Comparison of ENCODE assay signal across 13 cellular contexts in the genomic region with DNA sequence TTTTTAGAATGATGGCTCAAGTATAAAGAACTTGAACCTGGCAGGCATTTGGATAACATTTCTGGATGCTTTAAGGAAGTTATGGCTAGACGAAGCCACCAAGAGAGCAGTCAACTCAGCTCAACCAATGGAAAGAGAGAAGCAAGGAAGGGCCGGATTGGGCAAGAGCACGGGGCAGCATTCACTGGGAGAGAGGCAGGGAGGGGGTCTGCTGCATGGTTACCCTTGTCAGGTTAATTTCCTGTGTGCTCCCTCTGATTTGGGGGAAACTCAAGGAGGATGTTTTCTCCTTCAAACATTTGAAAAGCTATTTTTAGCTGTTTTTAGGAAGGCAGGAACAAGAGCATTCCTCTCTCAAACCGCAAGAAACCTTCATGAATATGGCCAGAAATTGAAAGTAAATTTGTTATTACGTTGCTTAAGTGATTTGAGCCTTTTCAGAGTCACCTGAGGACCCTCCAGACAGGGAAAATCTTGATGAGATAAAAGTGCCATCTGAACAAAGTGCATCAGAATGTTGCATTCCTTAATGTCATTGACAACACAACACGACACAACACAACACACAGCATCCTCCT.
DNase-seq lines count a peak whose midpoint lies in the region; ATAC-seq, FAIRE-seq and TF ChIP-seq lines count a peak whose summit lies in the region.
"Had no signal": no experiment of that assay in that cellular context is flagged by ENCODE, and none has a peak within 500 bp of the region (broad histone marks: within the 10 kb centered on the region; RNA-seq: fewer than 3 reads in every experiment).

No MANE protein-coding gene starts in this region.

- intact Hi-C loops in right cardiac atrium (cut with DNase I) (no loop called here), sigmoid colon (cut with DNase I) (no loop called here)

- peak overlapping the region; percentile 31 for H3K4me3 ChIP-seq in right cardiac atrium (ENCODE audit: low read length)
- H3K4me3 ChIP-seq in sigmoid colon, result peak overlapping the region in 3 of 4 donors; percentile 5 to 17 (median 15)
- no peak overlapping the region for H3K4me3 ChIP-seq in Peyer's patch

- TF ChIP-seq CTCF in sigmoid colon (IDR thresholded peaks at IDR 0.05), result no peak
- TF ChIP-seq CTCF in Peyer's patch (IDR thresholded peaks at IDR 0.05), result no peak
- no peak for TF ChIP-seq CTCF in progenitor cell of endocrine pancreas (IDR thresholded peaks at IDR 0.05; ENCODE audit: unreplicated experiment)
- no peak for TF ChIP-seq CTCF in glutamatergic neuron (IDR thresholded peaks at IDR 0.05; ENCODE audit: partially characterized antibody, unreplicated experiment)

- H3K4me3 Mint-ChIP-seq in activated T-helper 17 cell treated with anti-CD3 and anti-CD28 coated beads, Interleukin-2, amount 50 U/mL, for 72 hours, result peak overlapping the region; percentile 12
- H3K4me3 Mint-ChIP-seq in progenitor cell of endocrine pancreas (ENCODE audit: low read depth) (no peak overlapping the region), glutamatergic neuron (ENCODE audit: unreplicated experiment) (no peak overlapping the region)

- peak; percentile 31 for FAIRE-seq in GM12891 (lab: Jason Lieb, UNC)

- TF ChIP-seq POLR2A in GM12891 (IDR thresholded peaks at IDR 0.05; ENCODE audit: low read depth, low read length) (no peak), sigmoid colon (IDR thresholded peaks at IDR 0.05) (no peak), Peyer's patch (IDR thresholded peaks at IDR 0.05) (no peak)

- no peak overlapping the region for H3K27ac ChIP-seq in right cardiac atrium (ENCODE audit: low read length)
- H3K27ac ChIP-seq in sigmoid colon, result peak overlapping the region; percentile 17 to 56 (median 51)
- no peak overlapping the region for H3K27ac ChIP-seq in Peyer's patch

- peaks cover 11% of the 10 kb centered on the region for H3K4me1 Mint-ChIP-seq in activated T-helper 17 cell treated with anti-CD3 and anti-CD28 coated beads, Interleukin-2, amount 50 U/mL, for 72 hours
- H3K4me1 Mint-ChIP-seq in progenitor cell of endocrine pancreas (ENCODE audit: low read depth), result peaks cover 5% of the 10 kb centered on the region
- H3K4me1 Mint-ChIP-seq in glutamatergic neuron (ENCODE audit: low read depth, unreplicated experiment), result peaks cover under 1% of the 10 kb centered on the region

- no peaks in the 10 kb centered on the region for H3K27me3 ChIP-seq in right cardiac atrium (ENCODE audit: control insufficient read depth, insufficient read depth)
- no peaks in the 10 kb centered on the region for H3K27me3 ChIP-seq in sigmoid colon
- H3K27me3 ChIP-seq in Peyer's patch, result no peaks in the 10 kb centered on the region
- H3K27me3 ChIP-seq: tibial nerve had no signal

- 31% methylated on average over 6 of the region's 6 CpGs for WGBS in right cardiac atrium
- WGBS in sigmoid colon, 2 donors, result 42 to 72% methylated on average over 6 of the region's 6 CpGs

- DNase-seq in GM12891 (ENCODE audit: insufficient read length, low spot score) (no peak), right cardiac atrium (peak in 1 of 3 donors; percentile 63), sigmoid colon (peak; percentile 66), Peyer's patch (no peak), progenitor cell of endocrine pancreas (ENCODE audit: low spot score, unreplicated experiment) (no peak), glutamatergic neuron (no peak)
- DNase-seq: activated CD4-positive, alpha-beta T cell treated with anti-CD3 and anti-CD28 coated beads for 48 hours; NCI-H1105 treated with DMSO at 0.1 percent for 48 hours; OCI-M1; stimulated activated CD4-positive, alpha-beta T cell treated with anti-CD3 and anti-CD28 coated beads, Interleukin-15, amount 100 ng/mL, for 24 hours had no signal

- peaks cover 4% of the 10 kb centered on the region for H3K27me3 Mint-ChIP-seq in activated T-helper 17 cell treated with anti-CD3 and anti-CD28 coated beads, Interleukin-2, amount 50 U/mL, for 72 hours
- peaks cover 35% of the 10 kb centered on the region for H3K27me3 Mint-ChIP-seq in progenitor cell of endocrine pancreas
- H3K27me3 Mint-ChIP-seq in glutamatergic neuron (ENCODE audit: unreplicated experiment), result no peaks in the 10 kb centered on the region

- no peaks in the 10 kb centered on the region for H3K9me3 Mint-ChIP-seq in activated T-helper 17 cell treated with anti-CD3 and anti-CD28 coated beads, Interleukin-2, amount 50 U/mL, for 72 hours
- H3K9me3 Mint-ChIP-seq in progenitor cell of endocrine pancreas (ENCODE audit: low read depth), result no peaks in the 10 kb centered on the region
- no peaks in the 10 kb centered on the region for H3K9me3 Mint-ChIP-seq in glutamatergic neuron (ENCODE audit: unreplicated experiment)

- no peak for ATAC-seq in activated T-helper 17 cell treated with anti-CD3 and anti-CD28 coated beads, Interleukin-2, amount 50 U/mL, for 72 hours (replicated peaks)
- ATAC-seq in right cardiac atrium (peak in 1 of 2 donors; percentile 75), GM18517 (IDR thresholded peaks at IDR 0.05; ENCODE audit: unreplicated experiment) (no peak)

- H3K36me3 Mint-ChIP-seq in activated T-helper 17 cell treated with anti-CD3 and anti-CD28 coated beads, Interleukin-2, amount 50 U/mL, for 72 hours (ENCODE audit: low read depth), result no peaks in the 10 kb centered on the region
- H3K36me3 Mint-ChIP-seq in progenitor cell of endocrine pancreas (ENCODE audit: insufficient read depth) (no peaks in the 10 kb centered on the region), glutamatergic neuron (ENCODE audit: unreplicated experiment) (no peaks in the 10 kb centered on the region)

- H3K9me3 ChIP-seq in right cardiac atrium (ENCODE audit: control insufficient read depth, low read length) (no peaks in the 10 kb centered on the region), sigmoid colon (no peaks in the 10 kb centered on the region), Peyer's patch (no peaks in the 10 kb centered on the region)
- H3K9me3 ChIP-seq: tibial nerve had no signal

- H3K36me3 ChIP-seq in sigmoid colon, result no peaks in the 10 kb centered on the region
- H3K36me3 ChIP-seq in Peyer's patch, result no peaks in the 10 kb centered on the region
- H3K36me3 ChIP-seq: tibial nerve had no signal

- H3K27ac Mint-ChIP-seq in activated T-helper 17 cell treated with anti-CD3 and anti-CD28 coated beads, Interleukin-2, amount 50 U/mL, for 72 hours, result no peak overlapping the region
- H3K27ac Mint-ChIP-seq in progenitor cell of endocrine pancreas (no peak overlapping the region), glutamatergic neuron (ENCODE audit: unreplicated experiment) (no peak overlapping the region)

- no peak for TF ChIP-seq EP300 in sigmoid colon (IDR thresholded peaks at IDR 0.05)

- H3K4me1 ChIP-seq in right cardiac atrium (ENCODE audit: control insufficient read depth, insufficient read depth, low read length) (no peaks in the 10 kb centered on the region), sigmoid colon (peaks cover 0 to 6% (median 2%) of the 10 kb centered on the region in 4 donors), Peyer's patch (peaks cover 0 to 9% (median 0%) of the 10 kb centered on the region in 4 donors)

TF ChIP-seq in GM12891, 5 proteins besides CTCF, POLR2A, EP300 and RAD21:
- TF ChIP-seq TAF1 (IDR thresholded peaks at IDR 0.05; ENCODE audit: low read depth, low read length), result no peak
- TF ChIP-seq POLR2AphosphoS5 (IDR thresholded peaks at IDR 0.05; ENCODE audit: low read depth, low read length), result no peak
- TF ChIP-seq POU2F2 (IDR thresholded peaks at IDR 0.05; ENCODE audit: low read depth, low read length), result no peak
- no peak for TF ChIP-seq SPI1 (IDR thresholded peaks at IDR 0.05; ENCODE audit: low read depth, low read length)
- TF ChIP-seq PAX5 (IDR thresholded peaks at IDR 0.05; ENCODE audit: insufficient read depth, low read length, severe bottlenecking), result no peak

Comparison
In these comparisons a context has a peak if more than half of its experiments do, and no peak if none do; other contexts are left out.
1. H3K27ac ChIP-seq: peak in sigmoid colon (4 of 4); none in right cardiac atrium (single experiment) and Peyer's patch (0 of 4).
2. H3K4me3 ChIP-seq: peak in right cardiac atrium (single experiment) and sigmoid colon (3 of 4); none in Peyer's patch (0 of 4).